ENCODE assay signal across 14 cellular contexts in the genomic region with DNA sequence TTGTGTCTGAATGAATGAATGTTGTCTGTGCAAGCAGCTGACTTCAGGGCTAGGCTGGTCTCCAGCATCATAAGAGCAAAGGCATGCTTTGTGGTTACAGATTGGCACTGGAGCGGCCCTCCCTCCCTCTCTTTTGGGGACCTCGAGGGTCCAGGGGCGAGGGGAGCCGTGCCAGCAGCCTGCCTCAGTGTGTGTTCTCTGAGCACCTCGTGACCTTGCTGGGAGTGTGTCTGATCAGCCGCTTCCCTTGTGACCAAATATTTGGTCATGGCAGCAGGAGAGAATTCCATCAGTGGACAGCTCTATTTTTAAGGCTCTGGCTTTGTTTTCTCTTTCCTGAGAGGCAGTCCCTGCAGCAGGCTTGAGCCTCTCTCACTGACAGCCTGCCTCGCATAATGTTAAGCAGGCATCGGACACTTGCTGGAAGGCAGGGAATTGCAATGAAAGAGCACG.
DNase-seq lines count a peak whose midpoint lies in the region; ATAC-seq and TF ChIP-seq lines count a peak whose summit lies in the region.
"Had no signal": no experiment of that assay in that cellular context is flagged by ENCODE, and none has a peak within 500 bp of the region (broad histone marks: within the 10 kb centered on the region; RNA-seq: fewer than 3 reads in every experiment).

No MANE protein-coding gene starts in this region.

- H3K4me2 ChIP-seq in BLaER1, result peak overlapping the region; percentile 79

- H3K36me3 ChIP-seq in BLaER1 (no peaks in the 10 kb centered on the region), right atrium auricular region (no peaks in the 10 kb centered on the region)

- TF ChIP-seq CTCF in cardiac fibroblast (IDR thresholded peaks at IDR 0.05; ENCODE audit: low read depth, low read length) (no peak), right atrium auricular region (IDR thresholded peaks at IDR 0.05) (no peak)

- ATAC-seq in HG03045 (IDR thresholded peaks at IDR 0.05; ENCODE audit: unreplicated experiment) (no peak), HG02885 (IDR thresholded peaks at IDR 0.05; ENCODE audit: poor library complexity, unreplicated experiment) (no peak), GM21367 (IDR thresholded peaks at IDR 0.05; ENCODE audit: unreplicated experiment) (no peak)

- H3K27me3 ChIP-seq in BLaER1, result peaks cover 20% of the 10 kb centered on the region
- no peaks in the 10 kb centered on the region for H3K27me3 ChIP-seq in right atrium auricular region

- H3K27ac ChIP-seq in BLaER1 (no peak overlapping the region), right atrium auricular region (peak overlapping the region; percentile 73 to 76)

- peak; percentile 24 to 64 for DNase-seq in cardiac fibroblast (ENCODE audit: low read depth in 2 of 2)
- DNase-seq in right atrium auricular region (ENCODE audit: low spot score), result no peak
- DNase-seq in posterior vena cava (ENCODE audit: low spot score), result peak; percentile 85
- no peak for DNase-seq in activated CD4-positive, alpha-beta T cell treated with anti-CD3 and anti-CD28 coated beads for 1 hour
- DNase-seq: activated CD4-positive, alpha-beta T cell treated with anti-CD3 and anti-CD28 coated beads for 48 hours; activated effector memory CD4-positive, alpha-beta T cell treated with anti-CD3 and anti-CD28 coated beads, Interleukin-2, amount 50 U/mL, for 16 hours; AML-193; naive B cell; NCI-H1694; stimulated activated CD4-positive, alpha-beta T cell treated with anti-CD3 and anti-CD28 coated beads, Interleukin-1b, Interleukin-23, amount 100 ng/mL, for 48 hours had no signal

- no peaks in the 10 kb centered on the region for H3K9me3 ChIP-seq in BLaER1
- H3K9me3 ChIP-seq in right atrium auricular region, result no peaks in the 10 kb centered on the region

- intact Hi-C loops in posterior vena cava (cut with DNase I), result no loop called here

- peaks cover 3% of the 10 kb centered on the region; the same call in 1 of the 2 replicates for H4K20me1 ChIP-seq in BLaER1

- no peak overlapping the region for H3K4me3 ChIP-seq in BLaER1
- no peak overlapping the region for H3K4me3 ChIP-seq in cardiac fibroblast (replicated peaks in 1 of 2; ENCODE audit: low read depth in 2 of 2, low read length in 2 of 2)
- peak overlapping the region; percentile 24 to 36 for H3K4me3 ChIP-seq in right atrium auricular region

- H3K4me1 ChIP-seq in BLaER1 (peaks cover 49% of the 10 kb centered on the region), right atrium auricular region (peaks cover 0 to 23% of the 10 kb centered on the region in 2 donors)

- no peak overlapping the region for H3K9ac ChIP-seq in BLaER1

Comparison
In these comparisons a context has a peak if more than half of its experiments do, and no peak if none do; other contexts are left out.
1. H3K4me3 ChIP-seq: peak in right atrium auricular region (2 of 2); none in BLaER1 (single experiment) and cardiac fibroblast (0 of 2).
2. DNase-seq: peak in cardiac fibroblast (2 of 2) and posterior vena cava (single experiment); none in right atrium auricular region (single experiment) and activated CD4-positive, alpha-beta T cell treated with anti-CD3 and anti-CD28 coated beads for 1 hour (single experiment).